18 cellular contexts compared by ENCODE assay signal in the genomic region with DNA sequence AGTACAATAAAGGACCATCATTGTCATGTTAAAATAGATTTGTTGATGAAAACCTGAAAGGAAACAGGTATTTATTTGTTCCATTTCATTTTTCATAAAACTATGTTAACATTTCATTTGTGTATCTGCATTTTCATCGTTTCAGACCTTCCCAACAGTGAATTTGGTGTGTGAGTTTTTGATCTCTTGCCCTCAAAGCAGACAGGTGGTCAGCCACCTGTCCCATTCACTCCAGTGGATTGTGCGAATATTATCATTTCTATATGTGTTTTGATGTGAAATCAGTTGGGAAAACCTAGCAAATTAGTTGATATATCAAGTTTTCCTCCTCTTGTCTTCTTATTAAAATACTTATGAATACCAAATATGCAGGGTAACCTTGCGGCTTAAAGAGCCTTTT.
"Had no signal": no experiment of that assay in that cellular context is flagged by ENCODE, and none has a peak within 500 bp of the region (broad histone marks: within the 10 kb centered on the region; RNA-seq: fewer than 3 reads in every experiment).

No MANE protein-coding gene starts in this region.

- H3K4me3 Mint-ChIP-seq: memory B cell; nephron; stimulated activated effector memory CD8-positive, alpha-beta T cell treated with anti-CD3 and anti-CD28 coated beads, Interleukin-12 subunit alpha, Interleukin-12 subunit beta, amount 100 ng/mL, for 72 hours; type B pancreatic cell had no signal

- H3K27me3 ChIP-seq: right atrium auricular region, thyroid gland had no signal

- H3K36me3 ChIP-seq: lower lobe of right lung, prostate gland, right atrium auricular region, stomach, thyroid gland had no signal

- H3K4me1 Mint-ChIP-seq: nephron; stimulated activated effector memory CD8-positive, alpha-beta T cell treated with anti-CD3 and anti-CD28 coated beads, Interleukin-12 subunit alpha, Interleukin-12 subunit beta, amount 100 ng/mL, for 72 hours had no signal

- H3K4me3 ChIP-seq: lower lobe of right lung, prostate gland, right atrium auricular region, smooth muscle cell, stomach, thyroid gland had no signal

- DNase-seq: cortex of kidney; hypothalamus; left ventricle myocardium superior; lower lobe of right lung; nucleus accumbens; stimulated activated CD4-positive, alpha-beta T cell treated with anti-CD3 and anti-CD28 coated beads, Interleukin-2, amount 100 ng/mL, for 24 hours; stimulated activated CD4-positive, alpha-beta T cell treated with anti-CD3 and anti-CD28 coated beads, Interleukin-4, amount 100 ng/mL, for 24 hours; stimulated activated naive CD4-positive, alpha-beta T cell treated with Interleukin-2 at 50 U/mL for 16 hours; stomach; thyroid gland had no signal

- ATAC-seq: lower lobe of right lung; sciatic nerve; stimulated activated effector memory CD8-positive, alpha-beta T cell treated with anti-CD3 and anti-CD28 coated beads, Interleukin-12 subunit alpha, Interleukin-12 subunit beta, amount 100 ng/mL, for 72 hours had no signal

- H3K9me3 ChIP-seq: lower lobe of right lung, prostate gland, right atrium auricular region, stomach, thyroid gland had no signal

- H3K27ac Mint-ChIP-seq: memory B cell; nephron; stimulated activated effector memory CD8-positive, alpha-beta T cell treated with anti-CD3 and anti-CD28 coated beads, Interleukin-12 subunit alpha, Interleukin-12 subunit beta, amount 100 ng/mL, for 72 hours; type B pancreatic cell had no signal

- H3K4me2 ChIP-seq: smooth muscle cell had no signal

- H3K36me3 Mint-ChIP-seq: memory B cell; stimulated activated effector memory CD8-positive, alpha-beta T cell treated with anti-CD3 and anti-CD28 coated beads, Interleukin-12 subunit alpha, Interleukin-12 subunit beta, amount 100 ng/mL, for 72 hours; type B pancreatic cell had no signal

- H3K4me1 ChIP-seq: prostate gland, right atrium auricular region, thyroid gland had no signal

- H3K9me3 Mint-ChIP-seq: nephron; stimulated activated effector memory CD8-positive, alpha-beta T cell treated with anti-CD3 and anti-CD28 coated beads, Interleukin-12 subunit alpha, Interleukin-12 subunit beta, amount 100 ng/mL, for 72 hours; type B pancreatic cell had no signal

- H3K27ac ChIP-seq: lower lobe of right lung, prostate gland, right atrium auricular region, stomach, thyroid gland had no signal
